1 cellular context compared by ENCODE assay signal in genomic region chr9:113395000-113395861, GRCh38.
A peak's percentile ranks its signal among the peaks of the same experiment; 100 is the strongest.
TF ChIP-seq lines count a peak whose summit lies in the region.

No MANE protein-coding gene starts in this region.

TF ChIP-seq in HepG2, 621 proteins besides CTCF, POLR2A, EP300 and RAD21 (continued from another document and continues in another):
- TF ChIP-seq PATZ1 (CRISPR knock-in tag; IDR thresholded peaks at IDR 0.05), result peak; percentile 57
- peak; percentile 86 for TF ChIP-seq MEF2D (CRISPR knock-in tag; IDR thresholded peaks at IDR 0.05)
- no peak for TF ChIP-seq IKZF1 (IDR thresholded peaks at IDR 0.05)
- TF ChIP-seq ZNF256 (CRISPR knock-in tag; conservative IDR thresholded peaks at IDR 0.05), result no peak
- TF ChIP-seq ATRX (CRISPR knock-in tag; IDR thresholded peaks at IDR 0.05; ENCODE audit: borderline replicate concordance), result no peak
- TF ChIP-seq TCF12 (IDR thresholded peaks at IDR 0.05), result no peak
- no peak for TF ChIP-seq TCF12 (CRISPR knock-in tag; IDR thresholded peaks at IDR 0.05)
- TF ChIP-seq ZNF704 (CRISPR knock-in tag; IDR thresholded peaks at IDR 0.05; ENCODE audit: borderline replicate concordance), result no peak
- no peak for TF ChIP-seq NFE2L2 (IDR thresholded peaks at IDR 0.05; ENCODE audit: low read length)
- no peak for TF ChIP-seq ZNF570 (CRISPR knock-in tag; IDR thresholded peaks at IDR 0.05; ENCODE audit: borderline replicate concordance)
- TF ChIP-seq ZNF235 (CRISPR knock-in tag; IDR thresholded peaks at IDR 0.05; ENCODE audit: borderline replicate concordance), result no peak
- TF ChIP-seq PHF8 (CRISPR knock-in tag; IDR thresholded peaks at IDR 0.05), result no peak
- no peak for TF ChIP-seq NFKBIZ (CRISPR knock-in tag; IDR thresholded peaks at IDR 0.05)
- no peak for TF ChIP-seq HMG20B (CRISPR knock-in tag; conservative IDR thresholded peaks at IDR 0.05)
- TF ChIP-seq HNRNPLL (IDR thresholded peaks at IDR 0.05; ENCODE audit: low read depth, low read length, poor library complexity, severe bottlenecking), result no peak
- no peak for TF ChIP-seq ZNF775 (CRISPR knock-in tag; IDR thresholded peaks at IDR 0.05; ENCODE audit: borderline replicate concordance)
- 0 out of 2 replicates have a peak, but pooled peaks have one; percentile 17 for TF ChIP-seq THYN1 (CRISPR knock-in tag; IDR thresholded peaks at IDR 0.05; ENCODE audit: borderline replicate concordance, low read depth)
- peak; percentile 94 for TF ChIP-seq MIXL1 (CRISPR knock-in tag; IDR thresholded peaks at IDR 0.05)
- peak; percentile 89; the same call in 1 of the 2 replicates for TF ChIP-seq AHDC1 (CRISPR knock-in tag; IDR thresholded peaks at IDR 0.05; ENCODE audit: borderline replicate concordance)
- peak; percentile 69; the same call in 1 of the 2 replicates for TF ChIP-seq NR2C2 (CRISPR knock-in tag; IDR thresholded peaks at IDR 0.05; ENCODE audit: borderline replicate concordance)
- TF ChIP-seq ZBTB1 (CRISPR knock-in tag; IDR thresholded peaks at IDR 0.05; ENCODE audit: borderline replicate concordance), result no peak
- TF ChIP-seq SETDB1 (CRISPR knock-in tag; IDR thresholded peaks at IDR 0.05; ENCODE audit: borderline replicate concordance), result no peak
- TF ChIP-seq ZNF30 (CRISPR knock-in tag; IDR thresholded peaks at IDR 0.05), result no peak
- no peak for TF ChIP-seq ZNF329 (CRISPR knock-in tag; IDR thresholded peaks at IDR 0.05; ENCODE audit: low read depth)
- peak; percentile 95 for TF ChIP-seq RARA (CRISPR knock-in tag; IDR thresholded peaks at IDR 0.05)
- no peak for TF ChIP-seq ZFAT (CRISPR knock-in tag; conservative IDR thresholded peaks at IDR 0.05)
- peak; percentile 59; the same call in 1 of the 3 replicates for TF ChIP-seq MXI1 (IDR thresholded peaks at IDR 0.05; ENCODE audit: borderline replicate concordance, low read depth, low read length)
- TF ChIP-seq ZNF780A (CRISPR knock-in tag; IDR thresholded peaks at IDR 0.05), result no peak
- peak; percentile 33 for TF ChIP-seq ASH2L (IDR thresholded peaks at IDR 0.05; ENCODE audit: insufficient read length, low read depth, low read length)
- no peak; the same call in 1 of the 2 replicates for TF ChIP-seq ZZZ3 (CRISPR knock-in tag; IDR thresholded peaks at IDR 0.05; ENCODE audit: borderline replicate concordance)
- peak; percentile 77; the same call in 1 of the 2 replicates for TF ChIP-seq ZKSCAN8 (CRISPR knock-in tag; IDR thresholded peaks at IDR 0.05; ENCODE audit: borderline replicate concordance)
- TF ChIP-seq FOXM1 (CRISPR knock-in tag; IDR thresholded peaks at IDR 0.05), result no peak
- TF ChIP-seq FUBP1 (CRISPR knock-in tag; IDR thresholded peaks at IDR 0.05; ENCODE audit: borderline replicate concordance), result no peak
- TF ChIP-seq KMT2A (CRISPR knock-in tag; IDR thresholded peaks at IDR 0.05), result no peak
- peak; percentile 71; the same call in 1 of the 2 replicates for TF ChIP-seq ZMAT3 (CRISPR knock-in tag; conservative IDR thresholded peaks at IDR 0.05)
- peak; percentile 81; the same call in 1 of the 2 replicates for TF ChIP-seq MIER3 (CRISPR knock-in tag; IDR thresholded peaks at IDR 0.05; ENCODE audit: borderline replicate concordance)
- no peak for TF ChIP-seq SRF (IDR thresholded peaks at IDR 0.05; ENCODE audit: low read depth, low read length)
- 0 out of 2 replicates have a peak, but pooled peaks have one; percentile 46 for TF ChIP-seq PHF20 (CRISPR knock-in tag; IDR thresholded peaks at IDR 0.05)
- no peak for TF ChIP-seq DZIP1 (CRISPR knock-in tag; IDR thresholded peaks at IDR 0.05)
- no peak for TF ChIP-seq ZNF652 (CRISPR knock-in tag; IDR thresholded peaks at IDR 0.05; ENCODE audit: borderline replicate concordance, low read depth)
- TF ChIP-seq ZUFSP (CRISPR knock-in tag; IDR thresholded peaks at IDR 0.05; ENCODE audit: borderline replicate concordance), result no peak
- no peak for TF ChIP-seq ZNF232 (CRISPR knock-in tag; IDR thresholded peaks at IDR 0.05; ENCODE audit: borderline replicate concordance)
- TF ChIP-seq ZNF850 (CRISPR knock-in tag; conservative IDR thresholded peaks at IDR 0.05), result no peak
- peak; percentile 26; the same call in 1 of the 2 replicates for TF ChIP-seq ZNF629 (CRISPR knock-in tag; conservative IDR thresholded peaks at IDR 0.05)
- no peak for TF ChIP-seq ZBTB49 (CRISPR knock-in tag; IDR thresholded peaks at IDR 0.05; ENCODE audit: borderline replicate concordance)
- peak; percentile 58; the same call in 1 of the 2 replicates for TF ChIP-seq ETV5 (CRISPR knock-in tag; IDR thresholded peaks at IDR 0.05; ENCODE audit: borderline replicate concordance)
- TF ChIP-seq ZNF337 (CRISPR knock-in tag; IDR thresholded peaks at IDR 0.05; ENCODE audit: borderline replicate concordance, low read depth), result no peak
- no peak for TF ChIP-seq CBX1 (IDR thresholded peaks at IDR 0.05; ENCODE audit: low read depth)
- peak; percentile 79; the same call in 1 of the 2 replicates for TF ChIP-seq PITX1 (CRISPR knock-in tag; IDR thresholded peaks at IDR 0.05)
- 0 out of 2 replicates have a peak, but pooled peaks have one; percentile 52 for TF ChIP-seq ZNF136 (CRISPR knock-in tag; IDR thresholded peaks at IDR 0.05; ENCODE audit: low read depth)
